In the genomic region with DNA sequence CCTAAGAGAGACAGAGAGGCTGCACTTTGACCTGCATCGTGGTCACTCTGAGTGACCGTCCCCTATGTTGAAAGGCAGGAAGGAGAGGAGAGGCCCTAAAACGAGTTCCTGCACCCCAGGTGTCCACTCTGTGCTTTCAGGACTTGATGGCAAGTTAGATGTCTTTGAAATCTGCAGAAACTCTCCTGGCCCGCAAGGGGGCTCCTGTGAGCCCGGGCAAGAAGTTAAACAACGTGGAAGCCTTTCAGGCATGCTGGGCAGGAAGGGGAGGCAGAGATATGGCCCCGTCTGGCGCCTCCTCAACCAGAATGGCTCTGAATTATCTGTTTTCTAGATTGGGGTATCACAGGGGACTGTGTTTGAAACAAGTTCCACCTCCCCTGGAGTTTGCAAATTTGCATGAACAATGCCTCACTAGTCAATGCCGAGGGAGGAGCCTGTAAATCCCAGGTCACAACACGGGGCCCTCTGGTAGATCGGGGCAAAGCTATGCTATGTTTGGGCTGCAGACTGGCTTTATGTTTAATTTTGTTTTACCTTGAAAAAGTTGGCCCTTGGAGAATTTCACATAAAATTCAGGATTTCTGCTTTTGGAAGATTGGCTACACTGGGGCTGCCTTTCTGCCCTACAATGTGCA, we compare ENCODE assay signal across 8 cellular contexts. TPM values are rescaled to one million over a fixed set of nuclear protein-coding genes. Genes with fewer than 3 reads are reported as not detected.
DNase-seq lines count a peak whose midpoint lies in the region; ATAC-seq and TF ChIP-seq lines count a peak whose summit lies in the region.

No MANE protein-coding gene starts in this region.

- no peak overlapping the region for H3K4ac ChIP-seq in IMR-90 (ENCODE audit: low read depth, low read length)

- peak; percentile 69 for ATAC-seq in IMR-90 (ENCODE audit: low read depth)
- ATAC-seq in GM21526 (IDR thresholded peaks at IDR 0.05; ENCODE audit: low FRiP score, unreplicated experiment) = no peak

- H3K9me3 ChIP-seq in IMR-90 (ENCODE audit: control insufficient read depth, insufficient read depth, low read length) = no peaks in the 10 kb centered on the region
- H3K9me3 ChIP-seq in WERI-Rb-1 (ENCODE audit: severe bottlenecking) = no peaks in the 10 kb centered on the region

- CTCF ChIA-PET in IMR-90 (lab: Yijun Ruan, JAX) = no interaction called here

- no peaks in the 10 kb centered on the region for H3K79me1 ChIP-seq in IMR-90 (ENCODE audit: low read depth in 1 of 2, low read length in 2 of 2)

- H4K8ac ChIP-seq in IMR-90 (ENCODE audit: low read depth in 2 of 2, low read length in 2 of 2) = no peak overlapping the region

- no peak overlapping the region for H3K9ac ChIP-seq in IMR-90 (ENCODE audit: low read depth, low read length)

- WGBS in IMR-90 (ENCODE audit: extremely low coverage in 2 of 2, insufficient read length in 1 of 2), 2 experiments = 66% methylated on average over 4 of the region's 11 CpGs; no CpG with 5 or more reads in 1 of the 2 experiments

- no peak overlapping the region for H4K5ac ChIP-seq in IMR-90 (ENCODE audit: low read depth, low read length)

- no peak overlapping the region for H2AK5ac ChIP-seq in IMR-90 (ENCODE audit: low read depth, low read length)

- dilution Hi-C loops in IMR-90 (cut with HindIII; ENCODE audit: low sequenced_read_pairs, unreplicated experiment) = no loop called here

- no peak overlapping the region for H3K56ac ChIP-seq in IMR-90 (ENCODE audit: extremely low read depth, insufficient read depth, low read length)

- H4K20me1 ChIP-seq in IMR-90 (ENCODE audit: insufficient read depth, low read length) = no peaks in the 10 kb centered on the region

- peak; percentile 52 for TF ChIP-seq RAD21 in IMR-90 (IDR thresholded peaks at IDR 0.05; ENCODE audit: low read length)

- H2AK9ac ChIP-seq in IMR-90 (replicated peaks; ENCODE audit: low read depth, low read length, poor library complexity) = no peak overlapping the region

- peak; percentile 54 for TF ChIP-seq CTCF in IMR-90 (conservative IDR thresholded peaks at IDR 0.05; ENCODE audit: low read depth, low read length)
- TF ChIP-seq CTCF in WERI-Rb-1 (IDR thresholded peaks at IDR 0.05; ENCODE audit: low read depth, low read length) = peak; percentile 72

- no peak overlapping the region for H3K14ac ChIP-seq in IMR-90 (replicated peaks; ENCODE audit: low read depth, low read length)

- no peak overlapping the region for H2BK15ac ChIP-seq in IMR-90 (ENCODE audit: low read depth, low read length)

- H4K91ac ChIP-seq in IMR-90 (ENCODE audit: insufficient read depth, low read depth, low read length) = no peak overlapping the region

- H3K27me3 ChIP-seq in IMR-90 (ENCODE audit: control insufficient read depth, insufficient read depth, low read length) (peaks cover 61% of the 10 kb centered on the region), WERI-Rb-1 (ENCODE audit: insufficient read depth, low read depth, severe bottlenecking) (no peaks in the 10 kb centered on the region)

- H3K27ac ChIP-seq in IMR-90 (ENCODE audit: insufficient read depth, low read length) = no peak overlapping the region
- no peak overlapping the region for H3K27ac ChIP-seq in WERI-Rb-1

- H2BK120ac ChIP-seq in IMR-90 (ENCODE audit: low read depth, low read length) = no peak overlapping the region

- H2AFZ ChIP-seq in IMR-90 (replicated peaks; ENCODE audit: low read length, poor library complexity) = no peak overlapping the region

- intact Hi-C loops in IMR-90 (cut with micrococcal nuclease) = loop anchor here (1.0 kb wide), 1 partner anchor 537 kb away; a partner anchor contains a TSS

- POLR2A ChIA-PET in IMR-90 (lab: Charles Lee; ENCODE audit: unreplicated experiment) = no interaction called here

- H3K9me1 ChIP-seq in IMR-90 (ENCODE audit: insufficient read depth, low read length) = no peaks in the 10 kb centered on the region

- no peak overlapping the region for H3K18ac ChIP-seq in IMR-90 (ENCODE audit: low read depth, low read length)

- no peak overlapping the region for H2BK20ac ChIP-seq in IMR-90 (ENCODE audit: low read depth, low read length)

- in situ Hi-C loops in IMR-90 (cut with MboI; ENCODE audit: low sequenced_read_pairs) = no loop called here

- H3K4me3 ChIP-seq in IMR-90 (ENCODE audit: insufficient read depth, low read depth, low read length) = no peak overlapping the region
- no peak overlapping the region for H3K4me3 ChIP-seq in WERI-Rb-1 (ENCODE audit: low read depth, low read length)

- no TSS peak for BruUV-seq in IMR-90 (replicated peaks; lab: Mats Ljungman, UMichigan)

- no peaks in the 10 kb centered on the region for H3K36me3 ChIP-seq in IMR-90 (ENCODE audit: control insufficient read depth, insufficient read depth, low read length)
- no peaks in the 10 kb centered on the region for H3K36me3 ChIP-seq in WERI-Rb-1

- TF ChIP-seq POLR2A in IMR-90 (IDR thresholded peaks at IDR 0.05; ENCODE audit: low read depth, low read length) = no peak

- H3K4me1 ChIP-seq in IMR-90 (ENCODE audit: control insufficient read depth, insufficient read depth, low read length) = no peaks in the 10 kb centered on the region; the same call in 1 of the 2 replicates

- no peak overlapping the region for H3K23ac ChIP-seq in IMR-90 (ENCODE audit: low read depth, low read length)

- DNase-seq in ELF-1 (ENCODE audit: low read depth, low spot score) (peak; percentile 54), IMR-90 (peak; percentile 24), WERI-Rb-1 (peak; percentile 50), iPS DF 4.7 (ENCODE audit: extremely low read depth, low spot score) (peak; percentile 28), amniotic stem cell (lab: John Stamatoyannopoulos, UW) (no peak), occipital lobe (lab: John Stamatoyannopoulos, UW) (no peak), NCI-H345 (lab: John Stamatoyannopoulos, UW) (no peak)

- H3K4me2 ChIP-seq in IMR-90 (ENCODE audit: low read depth, low read length) = no peak overlapping the region

- H2BK5ac ChIP-seq in IMR-90 (ENCODE audit: low read depth, low read length, poor library complexity, severe bottlenecking) = no peak overlapping the region

TF ChIP-seq in IMR-90, 13 proteins besides CTCF, POLR2A, EP300 and RAD21:
- no peak for TF ChIP-seq MAFK (IDR thresholded peaks at IDR 0.05; ENCODE audit: low read depth, low read length)
- TF ChIP-seq SMC3 (IDR thresholded peaks at IDR 0.05; ENCODE audit: low read depth, low read length) = peak; percentile 57

RNA-seq across cellular contexts. Expression of a gene that starts 9.8 kb away (rescaled TPM):
- not detected in 2 replicates for total RNA-seq in IMR-90 (2012; rRNA removed)
- polyA plus RNA-seq in IMR-90 (2012; rRNA removed) = not detected in 2 replicates
- polyA plus RNA-seq in IMR-90 (2012; cell fraction: cytosol; rRNA removed) = not detected in 2 replicates
- polyA plus RNA-seq in IMR-90 (2012; cell fraction: nucleus; rRNA removed; ENCODE audit: low replicate concordance) = not detected in 2 replicates
- 0.31 TPM for total RNA-seq in occipital lobe

Comparison
In these comparisons a context has a peak if more than half of its experiments do, and no peak if none do; other contexts are left out.
1. DNase-seq: peak in ELF-1 (single experiment), IMR-90 (single experiment), WERI-Rb-1 (single experiment) and iPS DF 4.7 (single experiment); none in amniotic stem cell (single experiment), occipital lobe (single experiment) and NCI-H345 (single experiment).